ENCODE assay signal across 1 cellular context in genomic region chr18:21820811-21821143, GRCh38.
TF ChIP-seq lines count a peak whose summit lies in the region.

No MANE protein-coding gene starts in this region.

TF ChIP-seq in GM12878, 131 proteins besides CTCF, POLR2A, EP300 and RAD21 (continued from another document):
- TF ChIP-seq BCLAF1 (IDR thresholded peaks at IDR 0.05) (no peak), ZNF592 (IDR thresholded peaks at IDR 0.05) (no peak), WRNIP1 (IDR thresholded peaks at IDR 0.05; ENCODE audit: borderline replicate concordance, low read depth, low read length) (no peak)
